In the genomic region with DNA sequence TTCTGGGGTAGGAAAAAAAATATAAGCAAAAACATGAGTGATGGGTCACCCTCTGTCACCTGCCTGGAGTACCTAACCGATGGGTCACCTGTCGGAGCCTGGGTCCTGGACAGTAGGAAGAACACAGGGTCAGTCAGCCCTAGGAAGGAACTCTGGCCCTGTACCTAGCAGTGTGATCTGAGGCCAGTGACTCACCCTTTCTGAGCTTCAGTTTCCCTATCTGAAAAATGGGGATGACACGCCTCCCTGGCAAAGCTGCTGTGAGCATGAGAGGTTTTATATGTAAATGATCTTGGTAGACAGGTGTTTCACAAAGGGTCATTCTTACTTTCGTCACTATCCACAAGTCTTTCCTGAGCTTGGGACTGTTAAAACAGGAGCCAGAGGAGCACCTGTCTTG, we compare ENCODE assay signal across 23 cellular contexts.
"Had no signal": no experiment of that assay in that cellular context is flagged by ENCODE, and none has a peak within 500 bp of the region (broad histone marks: within the 10 kb centered on the region; RNA-seq: fewer than 3 reads in every experiment).

No MANE protein-coding gene starts in this region.

- H3K9me3 ChIP-seq: ascending aorta, breast epithelium, colonic mucosa, heart left ventricle had no signal

- H3K36me3 ChIP-seq: ascending aorta, breast epithelium, cardiac muscle cell, colonic mucosa, heart left ventricle had no signal

- H3K27me3 ChIP-seq: ascending aorta, breast epithelium, colonic mucosa had no signal

- H3K27ac ChIP-seq: ascending aorta, breast epithelium, cardiac muscle cell, colonic mucosa, heart left ventricle had no signal

- DNase-seq: activated CD4-positive, alpha-beta memory T cell treated with anti-CD3 and anti-CD28 coated beads, Interleukin-2, amount 10 ng/mL, durations not matched to agents 7 days and 5 days; activated CD4-positive, alpha-beta T cell treated with anti-CD3 and anti-CD28 coated beads for 36 hours; activated CD4-positive, alpha-beta T cell treated with anti-CD3 and anti-CD28 coated beads, Interleukin-2, amount 10 ng/mL, durations not matched to agents 24 days and 14 days; activated CD4-positive, CD25-positive, alpha-beta regulatory T cell; activated CD4-positive, CD25-positive, alpha-beta regulatory T cell treated with anti-CD3 and anti-CD28 coated beads, Interleukin-2, amount 50 U/mL, for 72 hours; activated CD8-positive, alpha-beta memory T cell treated with anti-CD3 and anti-CD28 coated beads, Interleukin-2, amount 50 U/mL, for 48 hours; activated gamma-delta T cell; activated naive CD4-positive, alpha-beta T cell; activated naive CD4-positive, alpha-beta T cell treated with anti-CD3 and anti-CD28 coated beads, Interleukin-2, amount 10 ng/mL, durations not matched to agents 7 days and 5 days; activated naive CD8-positive, alpha-beta T cell treated with anti-CD3 and anti-CD28 coated beads, Interleukin-2, amount 10 ng/mL, durations not matched to agents 7 days and 5 days; activated T-cell treated with anti-CD3 and anti-CD28 coated beads for 4 hours; activated T-cell treated with anti-CD3 and anti-CD28 coated beads, Interleukin-2, amount 50 U/mL, for 24 hours; activated T-cell treated with anti-CD3 and anti-CD28 coated beads, Interleukin-2, amount 50 U/mL, for 72 hours; central memory CD4-positive, alpha-beta T cell; cerebellar nuclear complex; colonic mucosa; effector CD8-positive, alpha-beta T cell; heart left ventricle; T-helper 17 cell; T1000 had no signal

- H3K4me3 ChIP-seq: ascending aorta, breast epithelium, cardiac muscle cell, colonic mucosa, heart left ventricle had no signal
